Comparison of ENCODE assay signal across 10 cellular contexts in genomic region chr2:30417253-30417652, GRCh38. TPM values are rescaled to one million over a fixed set of nuclear protein-coding genes. Genes with fewer than 3 reads are reported as not detected.
A peak's percentile ranks its signal among the peaks of the same experiment; 100 is the strongest.
DNase-seq lines count a peak whose midpoint lies in the region; ATAC-seq and TF ChIP-seq lines count a peak whose summit lies in the region.
"Had no signal": no experiment of that assay in that cellular context is flagged by ENCODE, and none has a peak within 500 bp of the region (broad histone marks: within the 10 kb centered on the region; RNA-seq: fewer than 3 reads in every experiment).

No MANE protein-coding gene starts in this region.

- peaks cover 15% of the 10 kb centered on the region for H3K4me1 Mint-ChIP-seq in activated CD8-positive, alpha-beta T cell treated with anti-CD3 and anti-CD28 coated beads for 36 hours (ENCODE audit: low read depth)

- no peak for TF ChIP-seq CTCF in lung (IDR thresholded peaks at IDR 0.05; ENCODE audit: control extremely low read depth, extremely low read depth)
- no peak for TF ChIP-seq CTCF in stomach (IDR thresholded peaks at IDR 0.05)
- TF ChIP-seq CTCF in activated CD8-positive, alpha-beta T cell treated with anti-CD3 and anti-CD28 coated beads for 36 hours (IDR thresholded peaks at IDR 0.05), result no peak

- H3K9me3 Mint-ChIP-seq in activated CD8-positive, alpha-beta T cell treated with anti-CD3 and anti-CD28 coated beads for 36 hours, result no peaks in the 10 kb centered on the region
- H3K9me3 Mint-ChIP-seq: CD8-positive, alpha-beta memory T cell had no signal

- DNase-seq in NT2/D1 (ENCODE audit: low read depth, low spot score), result peak; percentile 36
- DNase-seq in fibroblast of gingiva (ENCODE audit: low read depth), result peak; percentile 74
- no peak for DNase-seq in lung (ENCODE audit: low spot score)
- no peak for DNase-seq in stomach
- no peak for DNase-seq in HPDE6-E6E7 (ENCODE audit: extremely low spot score)
- DNase-seq in activated CD8-positive, alpha-beta T cell treated with anti-CD3 and anti-CD28 coated beads for 36 hours, result no peak
- DNase-seq: CD8-positive, alpha-beta memory T cell; NCI-H1092 had no signal

- no peaks in the 10 kb centered on the region for H3K27me3 ChIP-seq in NT2/D1 (ENCODE audit: insufficient read depth, insufficient read length)
- no peaks in the 10 kb centered on the region for H3K27me3 ChIP-seq in lung (ENCODE audit: control insufficient read depth, insufficient read depth)
- no peaks in the 10 kb centered on the region for H3K27me3 ChIP-seq in stomach

- CTCF ChIA-PET in activated CD8-positive, alpha-beta T cell treated with anti-CD3 and anti-CD28 coated beads for 36 hours (lab: Charles Lee), result no interaction called here

- TF ChIP-seq POLR2A in stomach (IDR thresholded peaks at IDR 0.05), result no peak

- H3K36me3 Mint-ChIP-seq in activated CD8-positive, alpha-beta T cell treated with anti-CD3 and anti-CD28 coated beads for 36 hours (ENCODE audit: low read depth), result no peaks in the 10 kb centered on the region

- WGBS in lung, 2 donors, result 44 to 63% methylated on average over 3 of the region's 3 CpGs
- WGBS in stomach, 5 donors, result 42 to 72% (median 49%) methylated on average over 3 of the region's 3 CpGs

- H3K27ac Mint-ChIP-seq in activated CD8-positive, alpha-beta T cell treated with anti-CD3 and anti-CD28 coated beads for 36 hours, result no peak overlapping the region

- POLR2A ChIA-PET in activated CD8-positive, alpha-beta T cell treated with anti-CD3 and anti-CD28 coated beads for 36 hours (lab: Charles Lee), result interaction anchor here (0.8 to 1.2 kb wide), 2 partner anchors 30 to 131 kb away, joined by 3 read pairs; no protein-coding TSS in a partner anchor

- H3K27ac ChIP-seq in lung (ENCODE audit: low read depth in 1 of 2, low read length in 1 of 2) (peak overlapping the region; percentile 34 to 43), stomach (peak overlapping the region in 4 of 5 donors; percentile 5 to 37 (median 19))

- no peak overlapping the region for H3K9ac ChIP-seq in NT2/D1 (ENCODE audit: insufficient read length, low read depth)

- no peak for TF ChIP-seq EP300 in stomach (IDR thresholded peaks at IDR 0.05)

- no peak overlapping the region for H3K4me3 Mint-ChIP-seq in activated CD8-positive, alpha-beta T cell treated with anti-CD3 and anti-CD28 coated beads for 36 hours
- H3K4me3 Mint-ChIP-seq: CD8-positive, alpha-beta memory T cell had no signal

- no peaks in the 10 kb centered on the region for H3K9me3 ChIP-seq in NT2/D1 (ENCODE audit: insufficient read depth, low read length)
- no peaks in the 10 kb centered on the region for H3K9me3 ChIP-seq in lung (ENCODE audit: control insufficient read depth in 2 of 2, insufficient read depth in 1 of 2, low read length in 1 of 2)
- H3K9me3 ChIP-seq in stomach, result no peaks in the 10 kb centered on the region

- no peaks in the 10 kb centered on the region for H3K4me1 ChIP-seq in NT2/D1 (ENCODE audit: insufficient read depth, insufficient read length)
- peaks cover 0 to 11% of the 10 kb centered on the region in 2 donors for H3K4me1 ChIP-seq in lung (ENCODE audit: control insufficient read depth in 2 of 2, insufficient read depth in 2 of 2, low read length in 2 of 2)
- peaks cover 0 to 32% (median 15%) of the 10 kb centered on the region in 4 donors for H3K4me1 ChIP-seq in stomach

- intact Hi-C loops in stomach (cut with DNase I; ENCODE audit: low total_unique reads), result no loop called here
- intact Hi-C loops in activated CD8-positive, alpha-beta T cell treated with anti-CD3 and anti-CD28 coated beads for 36 hours (cut with micrococcal nuclease), result no loop called here

- H3K36me3 ChIP-seq in NT2/D1 (ENCODE audit: insufficient read depth, insufficient read length, low read length), result no peaks in the 10 kb centered on the region
- H3K36me3 ChIP-seq in lung (ENCODE audit: control insufficient read depth in 2 of 2, insufficient read depth in 2 of 2, low read length in 2 of 2), result no peaks in the 10 kb centered on the region
- no peaks in the 10 kb centered on the region for H3K36me3 ChIP-seq in stomach

- H3K27me3 Mint-ChIP-seq in activated CD8-positive, alpha-beta T cell treated with anti-CD3 and anti-CD28 coated beads for 36 hours, result no peaks in the 10 kb centered on the region
- H3K27me3 Mint-ChIP-seq: CD8-positive, alpha-beta memory T cell had no signal

- H3K4me3 ChIP-seq in NT2/D1 (ENCODE audit: insufficient read length, low read depth) (no peak overlapping the region), lung (no peak overlapping the region), stomach (no peak overlapping the region)

- ATAC-seq in lung (ENCODE audit: insufficient read depth, low FRiP score) (no peak), GM18907 (IDR thresholded peaks at IDR 0.05; ENCODE audit: unreplicated experiment) (no peak), HG02981 (IDR thresholded peaks at IDR 0.05; ENCODE audit: unreplicated experiment) (no peak)
- ATAC-seq in activated CD8-positive, alpha-beta T cell treated with anti-CD3 and anti-CD28 coated beads for 36 hours, result no peak

RNA-seq across cellular contexts. Expression of gene LCLAT1, which starts 29.8 kb away (rescaled TPM):
- total RNA-seq in lung (10 to 100 TPM; 18.9 to 24.2 TPM), stomach (10 to 100 TPM in 4 of 5 donors, 1 to 10 TPM in 1; 7.5 to 51.3 (median 21.1) TPM)
- polyA plus RNA-seq in lung (1 to 10 TPM; 2.4 to 2.6 TPM), stomach (1 to 10 TPM in 2 of 3 donors, under 1 TPM in 1; 0.76 to 2.2 (median 1.8) TPM)
- 10 to 100 TPM; 19.0 to 20.5 TPM for total RNA-seq in activated CD8-positive, alpha-beta T cell treated with anti-CD3 and anti-CD28 coated beads for 36 hours

Comparison
In these comparisons a context has a peak if more than half of its experiments do, and no peak if none do; other contexts are left out.
1. DNase-seq: peak in NT2/D1 (single experiment) and fibroblast of gingiva (single experiment); none in lung (single experiment), stomach (single experiment), HPDE6-E6E7 (single experiment) and activated CD8-positive, alpha-beta T cell treated with anti-CD3 and anti-CD28 coated beads for 36 hours (single experiment).